Comparison of ENCODE assay signal across 11 cellular contexts in the genomic region with DNA sequence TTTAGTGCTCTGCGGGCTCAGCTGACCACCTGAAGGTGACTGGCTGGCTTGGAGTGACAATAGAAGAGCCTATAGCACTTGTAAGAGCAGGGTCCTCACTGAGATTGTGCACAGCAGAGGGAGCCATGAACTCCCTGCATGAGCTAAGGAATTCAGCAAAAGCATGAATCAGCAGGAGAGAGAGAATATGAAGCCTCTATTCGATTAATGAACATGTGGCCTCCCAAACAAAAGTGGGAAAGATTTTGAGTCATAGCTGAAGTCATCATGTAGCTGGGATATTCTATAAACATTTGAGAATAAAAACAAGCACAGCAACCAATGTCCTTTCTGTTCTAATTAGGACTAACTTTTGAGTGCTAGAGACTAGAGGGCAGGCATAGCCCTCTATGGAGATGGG.
A peak's percentile ranks its signal among the peaks of the same experiment; 100 is the strongest.
DNase-seq lines count a peak whose midpoint lies in the region; ATAC-seq and TF ChIP-seq lines count a peak whose summit lies in the region.
"Had no signal": no experiment of that assay in that cellular context is flagged by ENCODE, and none has a peak within 500 bp of the region (broad histone marks: within the 10 kb centered on the region; RNA-seq: fewer than 3 reads in every experiment).

No MANE protein-coding gene starts in this region.

- peaks cover 14% of the 10 kb centered on the region for H3K4me1 Mint-ChIP-seq in GM23338
- H3K4me1 Mint-ChIP-seq: natural killer cell; stimulated activated naive CD8-positive, alpha-beta T cell treated with anti-CD3 and anti-CD28 coated beads, Interleukin-15, amount 100 ng/mL, for 72 hours had no signal

- H3K36me3 ChIP-seq in GM23338 (ENCODE audit: insufficient read depth) = no peaks in the 10 kb centered on the region

- in situ Hi-C loops in SK-MEL-5 (cut with HindIII; ENCODE audit: low pct_unique_long_range_greater_than_20kb, low sequenced_read_pairs) = no loop called here

- H3K79me2 ChIP-seq in GM23338 (replicated peaks; ENCODE audit: insufficient read depth) = no peaks in the 10 kb centered on the region

- H3K4me3 ChIP-seq in GM23338 = no peak overlapping the region

- no peaks in the 10 kb centered on the region for H3F3A ChIP-seq in GM23338 (replicated peaks; ENCODE audit: low read depth)

- DNase-seq in GM23338 (ENCODE audit: low spot score) (no peak), SK-MEL-5 (ENCODE audit: low read depth, low spot score) (peak; percentile 5), epithelial cell of prostate (ENCODE audit: low read depth, low spot score) (peak; percentile 53), renal cortical epithelial cell (ENCODE audit: low read depth) (peak; percentile 95), NCI-H2227 treated with DMSO at 0.1 percent for 48 hours (lab: John Stamatoyannopoulos, UW) (no peak), D341Med (ENCODE audit: low spot score) (no peak)
- DNase-seq: GF-D8; natural killer cell; stimulated activated naive CD8-positive, alpha-beta T cell treated with anti-CD3 and anti-CD28 coated beads, Interleukin-15, amount 100 ng/mL, for 72 hours had no signal

- H3K4me1 ChIP-seq in GM23338 (ENCODE audit: insufficient read depth) = no peaks in the 10 kb centered on the region

- no peak overlapping the region for H2AFZ ChIP-seq in GM23338

- H3K27me3 ChIP-seq in GM23338 (ENCODE audit: insufficient read depth) = no peaks in the 10 kb centered on the region

- H3K27ac Mint-ChIP-seq in GM23338 = no peak overlapping the region
- H3K27ac Mint-ChIP-seq: natural killer cell; stimulated activated naive CD8-positive, alpha-beta T cell treated with anti-CD3 and anti-CD28 coated beads, Interleukin-15, amount 100 ng/mL, for 72 hours had no signal

- peaks cover 4% of the 10 kb centered on the region; the same call in 1 of the 3 replicates for H3K9me3 Mint-ChIP-seq in GM23338
- H3K9me3 Mint-ChIP-seq: stimulated activated naive CD8-positive, alpha-beta T cell treated with anti-CD3 and anti-CD28 coated beads, Interleukin-15, amount 100 ng/mL, for 72 hours had no signal

- no peak overlapping the region for H3K4me2 ChIP-seq in GM23338

- peaks cover 5% of the 10 kb centered on the region; the same call in 2 of the 3 replicates for H3K36me3 Mint-ChIP-seq in GM23338 (ENCODE audit: low read depth)
- H3K36me3 Mint-ChIP-seq: natural killer cell had no signal

- H3K27ac ChIP-seq in GM23338 (ENCODE audit: low read depth) = no peak overlapping the region
- peak overlapping the region; percentile 16 for H3K27ac ChIP-seq in epithelial cell of prostate

- peak; percentile 26; the same call in 1 of the 3 replicates for ATAC-seq in GM23338
- no peak for ATAC-seq in HG02938 (IDR thresholded peaks at IDR 0.05; ENCODE audit: unreplicated experiment)
- no peak for ATAC-seq in GM19455 (IDR thresholded peaks at IDR 0.05; ENCODE audit: unreplicated experiment)
- ATAC-seq: natural killer cell; stimulated activated naive CD8-positive, alpha-beta T cell treated with anti-CD3 and anti-CD28 coated beads, Interleukin-15, amount 100 ng/mL, for 72 hours had no signal

- peak in 1 of 2 experiments; percentile 26; a peak in 1 of 4 replicates for TF ChIP-seq CTCF in GM23338 (conservative IDR thresholded peaks at IDR 0.05; ENCODE audit: low read depth in 2 of 2)

- no peaks in the 10 kb centered on the region for H4K20me1 ChIP-seq in GM23338 (replicated peaks; ENCODE audit: insufficient read depth)

- no peaks in the 10 kb centered on the region for H3K9me2 ChIP-seq in GM23338 (ENCODE audit: insufficient read depth)

- H3K27me3 Mint-ChIP-seq in GM23338 (ENCODE audit: insufficient read depth, low read depth, poor library complexity) = peaks cover 4% of the 10 kb centered on the region
- H3K27me3 Mint-ChIP-seq: stimulated activated naive CD8-positive, alpha-beta T cell treated with anti-CD3 and anti-CD28 coated beads, Interleukin-15, amount 100 ng/mL, for 72 hours had no signal

- no peak overlapping the region for H3K4me3 Mint-ChIP-seq in GM23338
- H3K4me3 Mint-ChIP-seq: natural killer cell; stimulated activated naive CD8-positive, alpha-beta T cell treated with anti-CD3 and anti-CD28 coated beads, Interleukin-15, amount 100 ng/mL, for 72 hours had no signal

TF ChIP-seq in GM23338, 12 proteins besides CTCF, POLR2A, EP300 and RAD21 (continues in another document):
- TF ChIP-seq POLR2AphosphoS5 (IDR thresholded peaks at IDR 0.05; ENCODE audit: low read depth) (no peak), EZH2phosphoT487 (IDR thresholded peaks at IDR 0.05; ENCODE audit: unreplicated experiment) (no peak), STAT1 (IDR thresholded peaks at IDR 0.05; ENCODE audit: unreplicated experiment) (no peak), CREB1 (CRISPR knock-in tag; IDR thresholded peaks at IDR 0.05; ENCODE audit: low read depth) (no peak), ZNF331 (CRISPR knock-in tag; IDR thresholded peaks at IDR 0.05; ENCODE audit: low read depth) (no peak), NANOG (IDR thresholded peaks at IDR 0.05; ENCODE audit: borderline replicate concordance) (no peak), ZNF114 (CRISPR knock-in tag; IDR thresholded peaks at IDR 0.05) (no peak), EZH2 (IDR thresholded peaks at IDR 0.05; ENCODE audit: low read depth, unreplicated experiment) (no peak)
- TF ChIP-seq, protein P1, sequence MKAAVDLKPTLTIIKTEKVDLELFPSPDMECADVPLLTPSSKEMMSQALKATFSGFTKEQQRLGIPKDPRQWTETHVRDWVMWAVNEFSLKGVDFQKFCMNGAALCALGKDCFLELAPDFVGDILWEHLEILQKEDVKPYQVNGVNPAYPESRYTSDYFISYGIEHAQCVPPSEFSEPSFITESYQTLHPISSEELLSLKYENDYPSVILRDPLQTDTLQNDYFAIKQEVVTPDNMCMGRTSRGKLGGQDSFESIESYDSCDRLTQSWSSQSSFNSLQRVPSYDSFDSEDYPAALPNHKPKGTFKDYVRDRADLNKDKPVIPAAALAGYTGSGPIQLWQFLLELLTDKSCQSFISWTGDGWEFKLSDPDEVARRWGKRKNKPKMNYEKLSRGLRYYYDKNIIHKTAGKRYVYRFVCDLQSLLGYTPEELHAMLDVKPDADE (IDR thresholded peaks at IDR 0.05) = no peak
- TF ChIP-seq, protein P2, sequence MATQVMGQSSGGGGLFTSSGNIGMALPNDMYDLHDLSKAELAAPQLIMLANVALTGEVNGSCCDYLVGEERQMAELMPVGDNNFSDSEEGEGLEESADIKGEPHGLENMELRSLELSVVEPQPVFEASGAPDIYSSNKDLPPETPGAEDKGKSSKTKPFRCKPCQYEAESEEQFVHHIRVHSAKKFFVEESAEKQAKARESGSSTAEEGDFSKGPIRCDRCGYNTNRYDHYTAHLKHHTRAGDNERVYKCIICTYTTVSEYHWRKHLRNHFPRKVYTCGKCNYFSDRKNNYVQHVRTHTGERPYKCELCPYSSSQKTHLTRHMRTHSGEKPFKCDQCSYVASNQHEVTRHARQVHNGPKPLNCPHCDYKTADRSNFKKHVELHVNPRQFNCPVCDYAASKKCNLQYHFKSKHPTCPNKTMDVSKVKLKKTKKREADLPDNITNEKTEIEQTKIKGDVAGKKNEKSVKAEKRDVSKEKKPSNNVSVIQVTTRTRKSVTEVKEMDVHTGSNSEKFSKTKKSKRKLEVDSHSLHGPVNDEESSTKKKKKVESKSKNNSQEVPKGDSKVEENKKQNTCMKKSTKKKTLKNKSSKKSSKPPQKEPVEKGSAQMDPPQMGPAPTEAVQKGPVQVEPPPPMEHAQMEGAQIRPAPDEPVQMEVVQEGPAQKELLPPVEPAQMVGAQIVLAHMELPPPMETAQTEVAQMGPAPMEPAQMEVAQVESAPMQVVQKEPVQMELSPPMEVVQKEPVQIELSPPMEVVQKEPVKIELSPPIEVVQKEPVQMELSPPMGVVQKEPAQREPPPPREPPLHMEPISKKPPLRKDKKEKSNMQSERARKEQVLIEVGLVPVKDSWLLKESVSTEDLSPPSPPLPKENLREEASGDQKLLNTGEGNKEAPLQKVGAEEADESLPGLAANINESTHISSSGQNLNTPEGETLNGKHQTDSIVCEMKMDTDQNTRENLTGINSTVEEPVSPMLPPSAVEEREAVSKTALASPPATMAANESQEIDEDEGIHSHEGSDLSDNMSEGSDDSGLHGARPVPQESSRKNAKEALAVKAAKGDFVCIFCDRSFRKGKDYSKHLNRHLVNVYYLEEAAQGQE (IDR thresholded peaks at IDR 0.05; ENCODE audit: unreplicated experiment) = no peak

Comparison
In these comparisons a context has a peak if more than half of its experiments do, and no peak if none do; other contexts are left out.
1. DNase-seq: peak in SK-MEL-5 (single experiment), epithelial cell of prostate (single experiment) and renal cortical epithelial cell (single experiment); none in GM23338 (single experiment), NCI-H2227 treated with DMSO at 0.1 percent for 48 hours (single experiment) and D341Med (single experiment).